In the genomic region with DNA sequence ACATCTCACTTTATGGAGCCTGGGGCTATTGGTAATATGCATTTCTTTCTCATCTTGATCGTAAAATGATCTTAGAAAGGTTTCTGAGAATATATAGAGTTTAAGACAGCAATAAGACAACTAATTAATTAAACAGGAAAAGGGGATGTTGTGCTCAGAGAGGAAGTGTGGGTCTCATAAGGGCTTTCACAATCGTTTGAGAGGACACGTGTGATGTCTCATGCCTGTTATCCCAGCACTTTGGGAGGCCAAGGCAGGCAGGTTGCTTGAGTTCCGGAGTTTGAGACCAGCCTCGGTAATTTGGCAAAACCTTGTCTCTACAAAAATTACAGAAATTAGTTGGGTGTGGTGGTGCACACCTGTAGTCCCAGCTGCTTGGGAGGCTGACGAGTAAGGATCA, we compare ENCODE assay signal across 21 cellular contexts.
"Had no signal": no experiment of that assay in that cellular context is flagged by ENCODE, and none has a peak within 500 bp of the region (broad histone marks: within the 10 kb centered on the region; RNA-seq: fewer than 3 reads in every experiment).

No MANE protein-coding gene starts in this region.

- DNase-seq: left ventricle myocardium inferior; mesendoderm; naive B cell; natural killer cell; ovary; right cardiac atrium; stimulated activated CD4-positive, alpha-beta T cell treated with anti-CD3 and anti-CD28 coated beads, Interleukin-12 subunit alpha, Interleukin-12 subunit beta, amount 100 ng/mL, for 4 hours; stimulated activated CD4-positive, alpha-beta T cell treated with anti-CD3 and anti-CD28 coated beads, Interleukin-15, amount 100 ng/mL, for 24 hours; stimulated activated CD4-positive, alpha-beta T cell treated with anti-CD3 and anti-CD28 coated beads, Interleukin-2, amount 100 ng/mL, for 24 hours; stimulated activated CD4-positive, alpha-beta T cell treated with anti-CD3 and anti-CD28 coated beads, Interleukin-4, amount 100 ng/mL, for 1 hour; stimulated activated naive B cell treated with anti-CD40 and anti-IgM and Interleukin-4, amounts not matched to agents 10 μg/mL and 1 μg/mL and 100 μg/mL, for 72 hours; stimulated activated naive CD8-positive, alpha-beta T cell treated with anti-CD3 and anti-CD28 coated beads, Interleukin-15, Interleukin-2, amounts not matched to agents 100 U/mL and 50 U/mL, for 24 hours; stomach; testis; thyroid gland; transverse colon; upper lobe of left lung had no signal

- ATAC-seq: natural killer cell; right cardiac atrium; sciatic nerve; stimulated activated naive B cell treated with anti-CD40 and anti-IgM and Interleukin-4, amounts not matched to agents 10 μg/mL and 1 μg/mL and 100 μg/mL, for 72 hours; stimulated activated naive CD8-positive, alpha-beta T cell treated with anti-CD3 and anti-CD28 coated beads, Interleukin-15, Interleukin-2, amounts not matched to agents 100 U/mL and 50 U/mL, for 24 hours had no signal

- H3K4me3 ChIP-seq: left ventricle myocardium inferior, lung, ovary, skin epidermis, stomach, testis, thyroid gland, transverse colon, upper lobe of left lung, vagina had no signal
